In genomic region chr4:107689912-107690587, GRCh38 we compare ENCODE assay signal across 11 cellular contexts. TPM values are rescaled to one million over a fixed set of nuclear protein-coding genes. Genes with fewer than 3 reads are reported as not detected.
DNase-seq lines count a peak whose midpoint lies in the region; ATAC-seq and TF ChIP-seq lines count a peak whose summit lies in the region.
"Had no signal": no experiment of that assay in that cellular context is flagged by ENCODE, and none has a peak within 500 bp of the region (broad histone marks: within the 10 kb centered on the region; RNA-seq: fewer than 3 reads in every experiment).

No MANE protein-coding gene starts in this region.

- H3K9me3 ChIP-seq in mesodermal cell (ENCODE audit: control insufficient read depth, low read length), result no peaks in the 10 kb centered on the region
- H3K9me3 ChIP-seq: left ventricle myocardium inferior, suprapubic skin had no signal

- 76 to 100% methylated on average over 2 of the region's 2 CpGs for WGBS in mesodermal cell (ENCODE audit: insufficient coverage in 2 of 2), 2 experiments

- in situ Hi-C loops in astrocyte of the cerebellum (cut with HindIII; ENCODE audit: low sequenced_read_pairs), result no loop called here

- H3K4me3 ChIP-seq in astrocyte of the cerebellum (ENCODE audit: low read depth, low read length) (no peak overlapping the region), mesodermal cell (ENCODE audit: extremely low read depth, insufficient read depth, low read length, poor library complexity, severe bottlenecking) (no peak overlapping the region)
- H3K4me3 ChIP-seq: left ventricle myocardium inferior, suprapubic skin had no signal

- no TSS peak for BruUV-seq in Calu3 (replicated peaks; lab: Mats Ljungman, UMichigan)

- ATAC-seq in HG02981 (IDR thresholded peaks at IDR 0.05; ENCODE audit: unreplicated experiment) (peak; percentile 63), sciatic nerve (no peak), GM18505 (IDR thresholded peaks at IDR 0.05; ENCODE audit: unreplicated experiment) (no peak)
- ATAC-seq: Right ventricle myocardium inferior had no signal

- peak overlapping the region; percentile 60 for H3K27ac ChIP-seq in mesodermal cell (ENCODE audit: low read depth, low read length, severe bottlenecking)
- H3K27ac ChIP-seq: left ventricle myocardium inferior, suprapubic skin had no signal

- H3K4me1 ChIP-seq in mesodermal cell (ENCODE audit: control insufficient read depth, insufficient read depth, low read length, poor library complexity, severe bottlenecking), result peaks cover 13% of the 10 kb centered on the region
- H3K4me1 ChIP-seq: left ventricle myocardium inferior, suprapubic skin had no signal

- peaks cover 42% of the 10 kb centered on the region for H3K36me3 ChIP-seq in mesodermal cell (ENCODE audit: control insufficient read depth, insufficient read depth, low read length)

- no peaks in the 10 kb centered on the region for H3K27me3 Mint-ChIP-seq in Calu3 (ENCODE audit: unreplicated experiment)

- no peaks in the 10 kb centered on the region for H3K36me3 Mint-ChIP-seq in Calu3 (ENCODE audit: insufficient read depth, unreplicated experiment)

- intact Hi-C loops in sciatic nerve (cut with DNase I) (loop anchor here (10.0 kb wide), 1 partner anchor 1965 kb away; no protein-coding TSS in a partner anchor), Calu3 (cut with micrococcal nuclease; ENCODE audit: unreplicated experiment) (no loop called here)

- TF ChIP-seq CTCF in astrocyte of the cerebellum (IDR thresholded peaks at IDR 0.05; ENCODE audit: low read depth, low read length, missing control alignments) (no peak), Calu3 (IDR thresholded peaks at IDR 0.05; ENCODE audit: unreplicated experiment) (no peak)

- H3K9me3 Mint-ChIP-seq in Calu3 (ENCODE audit: low read depth, unreplicated experiment), result no peaks in the 10 kb centered on the region

- no peaks in the 10 kb centered on the region for H3K4me1 Mint-ChIP-seq in Calu3 (ENCODE audit: low read depth, unreplicated experiment)

- DNase-seq in GM04504 (ENCODE audit: low read depth) (peak; percentile 32), astrocyte of the cerebellum (ENCODE audit: low read depth) (peak; percentile 46), sciatic nerve (ENCODE audit: low spot score) (no peak), Calu3 (no peak)
- DNase-seq in activated effector memory CD4-positive, alpha-beta T cell treated with anti-CD3 and anti-CD28 coated beads, Interleukin-2, amount 50 U/mL, for 16 hours, result no peak
- DNase-seq: left ventricle myocardium inferior had no signal

- no peak overlapping the region for H3K27ac Mint-ChIP-seq in Calu3 (ENCODE audit: unreplicated experiment)

- CTCF ChIA-PET in Calu3 (lab: Charles Lee), result interaction anchor here (0.5 kb wide), 1 partner anchor 675 kb away, joined by 4 read pairs; no protein-coding TSS in a partner anchor

- no peak for TF ChIP-seq POLR2A in GM18505 (IDR thresholded peaks at IDR 0.05; ENCODE audit: borderline replicate concordance, extremely low read depth, insufficient read depth, insufficient read length)

- H3K4me3 Mint-ChIP-seq in Calu3 (ENCODE audit: low read depth, unreplicated experiment), result no peak overlapping the region

RNA-seq across cellular contexts. Expression of gene PAPSS1, which starts 30.0 kb away (rescaled TPM):
- polyA plus RNA-seq in mesodermal cell (2013, experiment 1 of 2), result 187 TPM
- 177 TPM for polyA plus RNA-seq in mesodermal cell (2013, experiment 2 of 2)
- total RNA-seq in sciatic nerve, result 52.9 TPM
- 32.5 and 41.6 TPM in 2 replicates for total RNA-seq in Calu3 (2022)

Comparison
In these comparisons a context has a peak if more than half of its experiments do, and no peak if none do; other contexts are left out.
1. DNase-seq: peak in GM04504 (single experiment) and astrocyte of the cerebellum (single experiment); none in sciatic nerve (single experiment), Calu3 (single experiment) and activated effector memory CD4-positive, alpha-beta T cell treated with anti-CD3 and anti-CD28 coated beads, Interleukin-2, amount 50 U/mL, for 16 hours (single experiment).